10 cellular contexts compared by ENCODE assay signal in genomic region chr9:108182950-108183381, GRCh38.
DNase-seq lines count a peak whose midpoint lies in the region; ATAC-seq, FAIRE-seq and TF ChIP-seq lines count a peak whose summit lies in the region.
"Had no signal": no experiment of that assay in that cellular context is flagged by ENCODE, and none has a peak within 500 bp of the region (broad histone marks: within the 10 kb centered on the region; RNA-seq: fewer than 3 reads in every experiment).

No MANE protein-coding gene starts in this region.

- CTCF ChIA-PET in WTC11 (lab: Charles Lee): no interaction called here

- no peak overlapping the region for H2AFZ ChIP-seq in fibroblast of lung (ENCODE audit: low read length)

- H4K20me1 ChIP-seq in fibroblast of lung (ENCODE audit: control insufficient read depth, extremely low read depth, insufficient read depth, low read length): no peaks in the 10 kb centered on the region

- POLR2A ChIA-PET in WTC11 (lab: Charles Lee): no interaction called here

- H3K36me3 Mint-ChIP-seq in WTC11: no peaks in the 10 kb centered on the region

- no peak for FAIRE-seq in GM12891 (lab: Jason Lieb, UNC)
- FAIRE-seq: colon had no signal

- peaks cover 8% of the 10 kb centered on the region; the same call in 1 of the 2 replicates for H3K9me3 Mint-ChIP-seq in WTC11

- peak overlapping the region; percentile 16 for H3K4me2 ChIP-seq in fibroblast of lung (ENCODE audit: extremely low read depth, insufficient read depth, low read length)

- no peak overlapping the region for H3K27ac ChIP-seq in fibroblast of lung (ENCODE audit: insufficient read depth, low read length)

- H3K9me3 ChIP-seq in fibroblast of lung (ENCODE audit: control insufficient read depth, insufficient read depth, low read depth, low read length): no peaks in the 10 kb centered on the region

- no peaks in the 10 kb centered on the region for H3K4me1 Mint-ChIP-seq in WTC11

- no peak overlapping the region for H3K9ac ChIP-seq in fibroblast of lung (ENCODE audit: insufficient read depth, low read length)

- no peak overlapping the region for H3K4me3 ChIP-seq in fibroblast of lung (replicated peaks in 1 of 4; ENCODE audit: control extremely low read depth in 1 of 4, insufficient read depth in 1 of 4, low read depth in 3 of 4, low read length in 4 of 4)

- no peaks in the 10 kb centered on the region for H3K27me3 ChIP-seq in fibroblast of lung (ENCODE audit: control insufficient read depth, insufficient read depth, low read length)

- no peak overlapping the region for H3K4me3 Mint-ChIP-seq in WTC11

- no peak for TF ChIP-seq CTCF in fibroblast of lung (conservative IDR thresholded peaks at IDR 0.05 in 1 of 2, IDR thresholded peaks at IDR 0.05 in 1 of 2; ENCODE audit: low read depth in 1 of 2, low read length in 2 of 2)
- no peak for TF ChIP-seq CTCF in WTC11 (IDR thresholded peaks at IDR 0.05)

- no peaks in the 10 kb centered on the region for H3K36me3 ChIP-seq in fibroblast of lung (ENCODE audit: control insufficient read depth, insufficient read depth, low read length)

- H3K79me2 ChIP-seq in fibroblast of lung (ENCODE audit: control insufficient read depth, insufficient read depth, low read length): no peaks in the 10 kb centered on the region

- H3K27me3 Mint-ChIP-seq in WTC11 (ENCODE audit: low read depth): no peaks in the 10 kb centered on the region; the same call in 1 of the 2 replicates

- DNase-seq in GM12891 (ENCODE audit: insufficient read length, low spot score): peak; percentile 5
- peak in 1 of 2 donors; percentile 85 for DNase-seq in fibroblast of lung (ENCODE audit: low read depth in 2 of 2)
- no peak for DNase-seq in C1 segment of cervical spinal cord (lab: John Stamatoyannopoulos, UW)
- no peak for DNase-seq in stimulated activated CD4-positive, alpha-beta T cell treated with anti-CD3 and anti-CD28 coated beads, Interleukin-4, amount 100 ng/mL, for 1 hour
- DNase-seq in activated CD4-positive, alpha-beta T cell treated with anti-CD3 and anti-CD28 coated beads for 1 hour: no peak
- DNase-seq in WTC11 (ENCODE audit: low spot score): no peak
- DNase-seq: MM.1S had no signal

- H3K4me1 ChIP-seq in fibroblast of lung (ENCODE audit: control insufficient read depth, extremely low read depth, insufficient read depth, low read length): peaks cover 4% of the 10 kb centered on the region

- no peak for TF ChIP-seq POLR2A in GM12891 (IDR thresholded peaks at IDR 0.05; ENCODE audit: low read depth, low read length)

- H3K27ac Mint-ChIP-seq in WTC11: no peak overlapping the region

- ATAC-seq in GM21529 (IDR thresholded peaks at IDR 0.05; ENCODE audit: unreplicated experiment) (peak; percentile 92), HG03469 (IDR thresholded peaks at IDR 0.05; ENCODE audit: unreplicated experiment) (peak; percentile 83), WTC11 (no peak)

TF ChIP-seq in GM12891, 5 proteins besides CTCF, POLR2A, EP300 and RAD21:
- TF ChIP-seq PAX5 (IDR thresholded peaks at IDR 0.05; ENCODE audit: insufficient read depth, low read length, severe bottlenecking) (peak; percentile 74), POU2F2 (IDR thresholded peaks at IDR 0.05; ENCODE audit: low read depth, low read length) (no peak), TAF1 (IDR thresholded peaks at IDR 0.05; ENCODE audit: low read depth, low read length) (no peak), SPI1 (IDR thresholded peaks at IDR 0.05; ENCODE audit: low read depth, low read length) (peak; percentile 98), POLR2AphosphoS5 (IDR thresholded peaks at IDR 0.05; ENCODE audit: low read depth, low read length) (no peak)
TF ChIP-seq in GM12891: peak in this region for 2.

TF ChIP-seq in WTC11, 78 proteins besides CTCF, POLR2A, EP300 and RAD21:
- TF ChIP-seq ETV6 (CRISPR knock-in tag; IDR thresholded peaks at IDR 0.05): no peak
- no peak for TF ChIP-seq ATF2 (CRISPR knock-in tag; IDR thresholded peaks at IDR 0.05; ENCODE audit: borderline replicate concordance, low read depth)
- TF ChIP-seq MYBL2 (CRISPR knock-in tag; IDR thresholded peaks at IDR 0.05): no peak
- no peak for TF ChIP-seq ZNF512 (CRISPR knock-in tag; IDR thresholded peaks at IDR 0.05; ENCODE audit: borderline replicate concordance)
- no peak for TF ChIP-seq CREB1 (CRISPR knock-in tag; IDR thresholded peaks at IDR 0.05)
